ENCODE assay signal across 9 cellular contexts in the genomic region with DNA sequence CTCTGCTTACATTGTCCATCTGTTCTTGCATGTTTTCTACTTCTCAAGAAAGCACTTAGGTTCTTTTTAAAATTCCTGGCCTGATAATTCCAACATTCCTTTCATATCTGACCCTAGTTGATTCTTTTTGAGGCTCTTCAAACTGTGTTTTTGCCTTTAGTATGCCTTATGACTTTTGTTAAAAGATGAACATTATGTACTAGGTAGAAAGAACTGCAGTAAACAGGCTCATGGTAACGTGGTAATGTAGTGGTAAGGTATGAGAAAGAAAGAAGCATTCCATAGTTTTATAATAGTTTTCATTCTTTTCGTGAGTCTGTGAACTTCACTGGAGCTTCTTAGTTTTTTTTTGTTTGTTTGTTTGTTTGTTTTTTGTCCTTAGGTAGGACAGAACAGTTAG.
"Had no signal": no experiment of that assay in that cellular context is flagged by ENCODE, and none has a peak within 500 bp of the region (broad histone marks: within the 10 kb centered on the region; RNA-seq: fewer than 3 reads in every experiment).

No MANE protein-coding gene starts in this region.

- FAIRE-seq: HTR-8/SVneo, K562 had no signal

- H3K9me3 ChIP-seq: HAP-1 had no signal

- H3K4me3 ChIP-seq: GM23248, HAP-1, K562 had no signal

- H3K9ac ChIP-seq: GM23248 had no signal

- H3K4me1 ChIP-seq: HAP-1 had no signal

- H2AFZ ChIP-seq: GM23248 had no signal

- DNase-seq: GM23248, GOT3, H7, HFFc6, IMR-90 had no signal

- H3K27ac ChIP-seq: GM23248 had no signal

- ATAC-seq: HCT116, K562 had no signal

- H3K36me3 ChIP-seq: HAP-1 had no signal
